Comparison of ENCODE assay signal across 10 cellular contexts in genomic region chr9:108182950-108183381, GRCh38.
DNase-seq lines count a peak whose midpoint lies in the region; ATAC-seq lines count a peak whose summit lies in the region.
"Had no signal": no experiment of that assay in that cellular context is flagged by ENCODE, and none has a peak within 500 bp of the region (broad histone marks: within the 10 kb centered on the region; RNA-seq: fewer than 3 reads in every experiment).

No MANE protein-coding gene starts in this region.

- DNase-seq in DMS53 (lab: John Stamatoyannopoulos, UW) = peak; percentile 20
- no peak for DNase-seq in DMS53 treated with DMSO at 0.1 percent for 48 hours (lab: John Stamatoyannopoulos, UW; ENCODE audit: unreplicated experiment)
- peak; percentile 23 for DNase-seq in OCI-M1 (lab: John Stamatoyannopoulos, UW)
- DNase-seq in SW480 (ENCODE audit: low spot score) = no peak
- no peak for DNase-seq in stimulated activated naive CD4-positive, alpha-beta T cell treated with Interleukin-2 at 50 U/mL for 16 hours (lab: John Stamatoyannopoulos, UW)
- DNase-seq in activated CD4-positive, alpha-beta T cell treated with anti-CD3 and anti-CD28 coated beads, Interleukin-2, amount 50 U/mL, for 1 hour = no peak
- DNase-seq: activated T-cell treated with anti-CD3 and anti-CD28 coated beads, Interleukin-2, amount 50 U/mL, for 48 hours; NCI-H510A treated with DMSO at 0.1 percent for 48 hours had no signal

- H3K27me3 Mint-ChIP-seq in stimulated activated memory B cell treated with anti-CD40 and anti-IgM and Interleukin-4, amounts not matched to agents 10 μg/mL and 1 μg/mL and 100 μg/mL, for 72 hours = no peaks in the 10 kb centered on the region

- H3K9me3 Mint-ChIP-seq in stimulated activated memory B cell treated with anti-CD40 and anti-IgM and Interleukin-4, amounts not matched to agents 10 μg/mL and 1 μg/mL and 100 μg/mL, for 72 hours = no peaks in the 10 kb centered on the region

- peak overlapping the region; percentile 44 for H3K27ac Mint-ChIP-seq in stimulated activated memory B cell treated with anti-CD40 and anti-IgM and Interleukin-4, amounts not matched to agents 10 μg/mL and 1 μg/mL and 100 μg/mL, for 72 hours

- no peak overlapping the region for H3K4me3 Mint-ChIP-seq in stimulated activated memory B cell treated with anti-CD40 and anti-IgM and Interleukin-4, amounts not matched to agents 10 μg/mL and 1 μg/mL and 100 μg/mL, for 72 hours

- H3K4me1 Mint-ChIP-seq in stimulated activated memory B cell treated with anti-CD40 and anti-IgM and Interleukin-4, amounts not matched to agents 10 μg/mL and 1 μg/mL and 100 μg/mL, for 72 hours = peaks cover 16% of the 10 kb centered on the region

- ATAC-seq in HG02852 (IDR thresholded peaks at IDR 0.05; ENCODE audit: unreplicated experiment) = peak; percentile 92
- peak; percentile 86 for ATAC-seq in stimulated activated memory B cell treated with anti-CD40 and anti-IgM and Interleukin-4, amounts not matched to agents 10 μg/mL and 1 μg/mL and 100 μg/mL, for 72 hours

- no peaks in the 10 kb centered on the region for H3K36me3 Mint-ChIP-seq in stimulated activated memory B cell treated with anti-CD40 and anti-IgM and Interleukin-4, amounts not matched to agents 10 μg/mL and 1 μg/mL and 100 μg/mL, for 72 hours

Comparison
In these comparisons a context has a peak if more than half of its experiments do, and no peak if none do; other contexts are left out.
1. DNase-seq: peak in DMS53 (single experiment) and OCI-M1 (single experiment); none in DMS53 treated with DMSO at 0.1 percent for 48 hours (single experiment), SW480 (single experiment), stimulated activated naive CD4-positive, alpha-beta T cell treated with Interleukin-2 at 50 U/mL for 16 hours (single experiment) and activated CD4-positive, alpha-beta T cell treated with anti-CD3 and anti-CD28 coated beads, Interleukin-2, amount 50 U/mL, for 1 hour (single experiment).